ENCODE assay signal across 1 cellular context in genomic region chr1:41741244-41741643, GRCh38.
TF ChIP-seq lines count a peak whose summit lies in the region.

No MANE protein-coding gene starts in this region.

TF ChIP-seq in IMR-90, 13 proteins besides CTCF, POLR2A, EP300 and RAD21 (continued from another document):
- no peak for TF ChIP-seq ELK1 (IDR thresholded peaks at IDR 0.05; ENCODE audit: borderline replicate concordance, low read depth, low read length)
- no peak for TF ChIP-seq SMC3 (IDR thresholded peaks at IDR 0.05; ENCODE audit: low read depth, low read length)
- TF ChIP-seq CEBPB (IDR thresholded peaks at IDR 0.05; ENCODE audit: low read depth, low read length) = no peak
- TF ChIP-seq MAZ (IDR thresholded peaks at IDR 0.05; ENCODE audit: borderline replicate concordance, low read depth, low read length) = no peak
